ENCODE assay signal across 23 cellular contexts in the genomic region with DNA sequence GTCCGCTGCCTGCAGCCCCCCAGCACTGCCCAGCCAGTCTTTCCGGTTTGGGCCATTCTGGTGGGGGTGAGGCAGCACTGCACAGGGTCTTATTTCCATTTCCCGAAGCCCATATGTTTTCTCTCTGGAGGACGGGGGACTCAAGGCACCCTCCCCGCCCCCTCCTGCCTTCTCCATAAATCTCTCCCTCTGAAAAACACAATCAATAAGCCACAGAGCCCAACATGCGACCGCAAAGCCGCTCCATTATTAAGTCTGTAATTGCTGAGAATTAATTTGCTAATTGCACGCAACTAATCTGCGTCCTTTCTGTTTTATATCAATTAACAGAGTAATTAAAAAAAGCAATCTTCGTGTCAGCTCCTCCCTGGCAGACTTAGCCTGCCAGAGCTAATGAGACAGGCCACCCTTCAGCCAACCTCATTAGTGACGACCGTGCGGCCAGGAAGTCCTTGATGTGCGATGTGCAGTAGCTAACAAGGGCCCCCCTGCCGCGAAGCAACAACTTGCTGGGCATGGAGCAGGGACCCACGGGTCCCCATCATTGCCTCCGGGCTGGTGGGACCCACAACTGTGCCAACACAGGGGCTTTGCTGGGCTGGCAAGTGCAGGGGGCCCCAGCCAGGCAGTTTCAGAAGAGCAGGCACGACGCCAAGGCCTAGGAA.
"Had no signal": no experiment of that assay in that cellular context is flagged by ENCODE, and none has a peak within 500 bp of the region (broad histone marks: within the 10 kb centered on the region; RNA-seq: fewer than 3 reads in every experiment).

No MANE protein-coding gene starts in this region.

- H3K4me1 ChIP-seq: pancreas, sigmoid colon, testis, upper lobe of left lung had no signal

- H3K4me1 Mint-ChIP-seq: activated CD4-positive, alpha-beta memory T cell treated with anti-CD3 and anti-CD28 coated beads, Interleukin-2, amount 10 ng/mL, durations not matched to agents 7 days and 5 days; activated naive CD8-positive, alpha-beta T cell treated with anti-CD3 and anti-CD28 coated beads, Interleukin-2, amount 10 ng/mL, durations not matched to agents 7 days and 5 days; central memory CD8-positive, alpha-beta T cell; stimulated activated memory B cell treated with anti-CD40 and anti-IgM and Interleukin-4, amounts not matched to agents 10 μg/mL and 1 μg/mL and 100 μg/mL, for 72 hours; WTC11 had no signal

- H3K27ac ChIP-seq: brain microvascular endothelial cell, coronary artery, pancreas, sigmoid colon, testis, upper lobe of left lung had no signal

- H3K27ac Mint-ChIP-seq: activated CD4-positive, alpha-beta memory T cell treated with anti-CD3 and anti-CD28 coated beads, Interleukin-2, amount 10 ng/mL, durations not matched to agents 7 days and 5 days; activated naive CD8-positive, alpha-beta T cell treated with anti-CD3 and anti-CD28 coated beads, Interleukin-2, amount 10 ng/mL, durations not matched to agents 7 days and 5 days; activated T-cell treated with anti-CD3 and anti-CD28 coated beads, Interleukin-2, amount 50 U/mL, for 24 hours; activated T-helper 2 cell treated with anti-CD3 and anti-CD28 coated beads, Interferon-gamma antibody, Interleukin-2, Interleukin-4, amounts not matched to agents 10 μg/mL and 5 μg/mL and 100 μg/mL, durations not matched to agents 14 hours and 24 hours and 36 hours; naive thymus-derived CD4-positive, alpha-beta T cell; stimulated activated memory B cell treated with anti-CD40 and anti-IgM and Interleukin-4, amounts not matched to agents 10 μg/mL and 1 μg/mL and 100 μg/mL, for 72 hours; T-helper 2 cell treated with Interferon-gamma antibody and Interleukin-4, amounts not matched to agents 5 μg/mL and 100 μg/mL, for 36 hours; WTC11 had no signal

- H3K36me3 ChIP-seq: brain microvascular endothelial cell, pancreas, sigmoid colon, upper lobe of left lung had no signal

- H3K36me3 Mint-ChIP-seq: activated naive CD8-positive, alpha-beta T cell treated with anti-CD3 and anti-CD28 coated beads, Interleukin-2, amount 10 ng/mL, durations not matched to agents 7 days and 5 days; stimulated activated memory B cell treated with anti-CD40 and anti-IgM and Interleukin-4, amounts not matched to agents 10 μg/mL and 1 μg/mL and 100 μg/mL, for 72 hours; WTC11 had no signal

- H3K9me3 ChIP-seq: pancreas, sigmoid colon, testis, upper lobe of left lung had no signal

- H3K4me3 ChIP-seq: coronary artery, pancreas, sigmoid colon, testis, upper lobe of left lung had no signal

- H3K9me3 Mint-ChIP-seq: activated CD4-positive, alpha-beta memory T cell treated with anti-CD3 and anti-CD28 coated beads, Interleukin-2, amount 10 ng/mL, durations not matched to agents 7 days and 5 days; activated naive CD8-positive, alpha-beta T cell treated with anti-CD3 and anti-CD28 coated beads, Interleukin-2, amount 10 ng/mL, durations not matched to agents 7 days and 5 days; activated T-cell treated with anti-CD3 and anti-CD28 coated beads, Interleukin-2, amount 50 U/mL, for 24 hours; activated T-helper 2 cell treated with anti-CD3 and anti-CD28 coated beads, Interferon-gamma antibody, Interleukin-2, Interleukin-4, amounts not matched to agents 10 μg/mL and 5 μg/mL and 100 μg/mL, durations not matched to agents 14 hours and 24 hours and 36 hours; central memory CD8-positive, alpha-beta T cell; T-helper 2 cell treated with Interferon-gamma antibody and Interleukin-4, amounts not matched to agents 5 μg/mL and 100 μg/mL, for 36 hours; WTC11 had no signal

- DNase-seq: activated CD4-positive, alpha-beta memory T cell treated with anti-CD3 and anti-CD28 coated beads, Interleukin-2, amount 10 ng/mL, durations not matched to agents 7 days and 5 days; activated CD4-positive, alpha-beta T cell treated with anti-CD3 and anti-CD28 coated beads for 4 hours; activated naive CD4-positive, alpha-beta T cell treated with Interleukin-2 at 50 U/mL for 16 hours; activated naive CD8-positive, alpha-beta T cell treated with anti-CD3 and anti-CD28 coated beads, Interleukin-2, amount 10 ng/mL, durations not matched to agents 7 days and 5 days; activated T-cell treated with anti-CD3 and anti-CD28 coated beads, Interleukin-2, amount 50 U/mL, for 24 hours; amygdala; brain microvascular endothelial cell; erythroblast; foreskin melanocyte; kidney glomerular epithelial cell; mesenchymal stem cell; naive thymus-derived CD4-positive, alpha-beta T cell; sigmoid colon; stimulated activated CD4-positive, alpha-beta T cell treated with anti-CD3 and anti-CD28 coated beads, Interleukin-4, amount 100 ng/mL, for 4 hours; testis; upper lobe of left lung had no signal

- H3K4me3 Mint-ChIP-seq: activated CD4-positive, alpha-beta memory T cell treated with anti-CD3 and anti-CD28 coated beads, Interleukin-2, amount 10 ng/mL, durations not matched to agents 7 days and 5 days; activated naive CD8-positive, alpha-beta T cell treated with anti-CD3 and anti-CD28 coated beads, Interleukin-2, amount 10 ng/mL, durations not matched to agents 7 days and 5 days; activated T-cell treated with anti-CD3 and anti-CD28 coated beads, Interleukin-2, amount 50 U/mL, for 24 hours; central memory CD8-positive, alpha-beta T cell; stimulated activated memory B cell treated with anti-CD40 and anti-IgM and Interleukin-4, amounts not matched to agents 10 μg/mL and 1 μg/mL and 100 μg/mL, for 72 hours; T-helper 2 cell treated with Interferon-gamma antibody and Interleukin-4, amounts not matched to agents 5 μg/mL and 100 μg/mL, for 36 hours; WTC11 had no signal
